ENCODE assay signal across 8 cellular contexts in the genomic region with DNA sequence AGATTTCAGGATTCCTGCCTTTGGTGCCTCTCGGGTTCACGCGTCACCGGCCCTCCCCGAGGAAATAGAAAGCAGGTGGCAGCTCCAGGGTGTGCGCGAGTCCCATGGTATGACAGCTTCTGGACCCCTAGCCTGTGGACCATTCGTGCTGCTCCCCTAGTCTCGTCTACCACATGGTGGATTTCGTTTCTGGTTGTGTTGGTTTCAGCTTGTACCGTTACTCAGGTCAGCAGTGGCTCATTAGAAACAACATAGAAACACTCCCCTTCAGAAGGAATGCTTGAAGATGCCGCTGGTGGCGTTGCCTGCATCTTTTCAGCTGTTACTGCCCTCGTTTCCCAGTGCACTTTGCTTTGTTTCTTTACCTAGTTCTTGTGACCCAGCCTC. TPM values are rescaled to one million over a fixed set of nuclear protein-coding genes. Genes with fewer than 3 reads are reported as not detected.
A peak's percentile ranks its signal among the peaks of the same experiment; 100 is the strongest.
DNase-seq lines count a peak whose midpoint lies in the region; ATAC-seq and TF ChIP-seq lines count a peak whose summit lies in the region.

No MANE protein-coding gene starts in this region.

- H3K9me2 ChIP-seq in OCI-LY1 (ENCODE audit: low read depth, low read length): no peaks in the 10 kb centered on the region

- no peaks in the 10 kb centered on the region for H3F3A ChIP-seq in OCI-LY1 (ENCODE audit: insufficient read depth, low read length)

- peak overlapping the region; percentile 76 to 97 (median 88) for H3K4me3 ChIP-seq in BLaER1 treated with 17β-estradiol and CSF1 and Interleukin-3, amounts not matched to agents 10 nM and 100 nM
- H3K4me3 ChIP-seq in OCI-LY1 (ENCODE audit: low read depth, low read length, poor library complexity, severe bottlenecking) (peak overlapping the region; percentile 99), stomach (peak overlapping the region; percentile 92 to 98 (median 96))

- peak overlapping the region; percentile 78 to 95 (median 89) for H3K4me2 ChIP-seq in BLaER1 treated with 17β-estradiol and CSF1 and Interleukin-3, amounts not matched to agents 10 nM and 100 nM
- H3K4me2 ChIP-seq in OCI-LY1 (ENCODE audit: low read length): peak overlapping the region; percentile 100

- H3K9ac ChIP-seq in BLaER1 treated with 17β-estradiol and CSF1 and Interleukin-3, amounts not matched to agents 10 nM and 100 nM: peak overlapping the region; percentile 94 to 99 (median 97)
- peak overlapping the region; percentile 94 for H3K9ac ChIP-seq in OCI-LY1 (ENCODE audit: low read length)

- H3K27me3 ChIP-seq in BLaER1 treated with 17β-estradiol and CSF1 and Interleukin-3, amounts not matched to agents 10 nM and 100 nM: no peaks in the 10 kb centered on the region
- H3K27me3 ChIP-seq in OCI-LY1 (ENCODE audit: insufficient read depth, low read length): no peaks in the 10 kb centered on the region
- no peaks in the 10 kb centered on the region for H3K27me3 ChIP-seq in stomach

- DNase-seq in central memory CD4-positive, alpha-beta T cell: peak; percentile 24
- DNase-seq in left kidney (ENCODE audit: low read depth, low spot score) (peak; percentile 62), stomach (no peak), DMS153 (lab: John Stamatoyannopoulos, UW) (no peak)

- H2AFZ ChIP-seq in OCI-LY1 (ENCODE audit: low read length): no peak overlapping the region

- peaks cover 54% of the 10 kb centered on the region for H3K79me2 ChIP-seq in OCI-LY1 (ENCODE audit: insufficient read depth, low read length)

- ATAC-seq in GM18858 (IDR thresholded peaks at IDR 0.05; ENCODE audit: unreplicated experiment) (peak; percentile 44), HG02973 (IDR thresholded peaks at IDR 0.05; ENCODE audit: unreplicated experiment) (peak; percentile 47)

- H3K4me1 ChIP-seq in BLaER1 treated with 17β-estradiol and CSF1 and Interleukin-3, amounts not matched to agents 10 nM and 100 nM: peaks cover 22 to 36% (median 26%) of the 10 kb centered on the region in 10 experiments
- peaks cover 28% of the 10 kb centered on the region for H3K4me1 ChIP-seq in OCI-LY1 (ENCODE audit: insufficient read depth, low read length, severe bottlenecking)
- peaks cover 12 to 47% (median 33%) of the 10 kb centered on the region in 4 donors for H3K4me1 ChIP-seq in stomach

- intact Hi-C loops in stomach (cut with DNase I; ENCODE audit: low total_unique reads): no loop called here

- 0 to 1% (median 0%) methylated on average over 14 of the region's 14 CpGs for WGBS in stomach, 5 donors

- H3K9me3 ChIP-seq in BLaER1 treated with 17β-estradiol and CSF1 and Interleukin-3, amounts not matched to agents 10 nM and 100 nM (replicated peaks in 1 of 11): no peaks in the 10 kb centered on the region
- H3K9me3 ChIP-seq in OCI-LY1 (ENCODE audit: low read length) (no peaks in the 10 kb centered on the region), stomach (no peaks in the 10 kb centered on the region)

- no peak for TF ChIP-seq EP300 in stomach (IDR thresholded peaks at IDR 0.05)

- H3K36me3 ChIP-seq in BLaER1 treated with 17β-estradiol and CSF1 and Interleukin-3, amounts not matched to agents 10 nM and 100 nM: peaks cover 15 to 31% (median 21%) of the 10 kb centered on the region in 11 experiments
- H3K36me3 ChIP-seq in OCI-LY1 (ENCODE audit: insufficient read depth, low read length) (peaks cover 13% of the 10 kb centered on the region; the same call in 1 of the 2 replicates), stomach (peaks cover 0 to 9% (median 0%) of the 10 kb centered on the region in 4 donors)

- no peak for TF ChIP-seq POLR2A in stomach (IDR thresholded peaks at IDR 0.05)

- TF ChIP-seq CTCF in OCI-LY1 (IDR thresholded peaks at IDR 0.05; ENCODE audit: low read length): no peak
- TF ChIP-seq CTCF in stomach (IDR thresholded peaks at IDR 0.05): no peak

- H3K27ac ChIP-seq in BLaER1 treated with 17β-estradiol and CSF1 and Interleukin-3, amounts not matched to agents 10 nM and 100 nM: peak overlapping the region; percentile 95 to 99 (median 97)
- H3K27ac ChIP-seq in OCI-LY1 (ENCODE audit: low read depth, low read length, poor library complexity, severe bottlenecking) (peak overlapping the region; percentile 64), stomach (peak overlapping the region; percentile 84 to 97 (median 92))

- peaks cover 29 to 51% (median 48%) of the 10 kb centered on the region in 11 experiments for H4K20me1 ChIP-seq in BLaER1 treated with 17β-estradiol and CSF1 and Interleukin-3, amounts not matched to agents 10 nM and 100 nM
- no peaks in the 10 kb centered on the region for H4K20me1 ChIP-seq in OCI-LY1 (ENCODE audit: insufficient read depth, low read length)

RNA-seq across cellular contexts. Expression of a gene that starts 0.7 kb away (rescaled TPM):
- 100 to 1,000 TPM in 3 of 5 donors, 10 to 100 TPM in 2; 30.1 to 228 (median 112) TPM for total RNA-seq in stomach
- 10 to 100 TPM in 2 of 3 donors, 1 to 10 TPM in 1; 9.0 to 49.0 (median 23.1) TPM for polyA plus RNA-seq in stomach

RNA-seq across cellular contexts. Expression of a gene that starts 47.6 kb away (rescaled TPM):
- total RNA-seq in stomach: 100 to 1,000 TPM in 2 of 5 donors, 10 to 100 TPM in 3; 30.3 to 138 (median 60.3) TPM
- 10 to 100 TPM; 28.3 to 39.6 (median 33.6) TPM for polyA plus RNA-seq in stomach

Comparison
In these comparisons a context has a peak if more than half of its experiments do, and no peak if none do; other contexts are left out.
1. DNase-seq: peak in central memory CD4-positive, alpha-beta T cell (single experiment) and left kidney (single experiment); none in stomach (single experiment) and DMS153 (single experiment).
2. Peak in every context shown above with its lines, with median percentiles within 50 percentile points of each other: H3K27ac ChIP-seq and H3K4me3 ChIP-seq.